ENCODE assay signal across 21 cellular contexts in the genomic region with DNA sequence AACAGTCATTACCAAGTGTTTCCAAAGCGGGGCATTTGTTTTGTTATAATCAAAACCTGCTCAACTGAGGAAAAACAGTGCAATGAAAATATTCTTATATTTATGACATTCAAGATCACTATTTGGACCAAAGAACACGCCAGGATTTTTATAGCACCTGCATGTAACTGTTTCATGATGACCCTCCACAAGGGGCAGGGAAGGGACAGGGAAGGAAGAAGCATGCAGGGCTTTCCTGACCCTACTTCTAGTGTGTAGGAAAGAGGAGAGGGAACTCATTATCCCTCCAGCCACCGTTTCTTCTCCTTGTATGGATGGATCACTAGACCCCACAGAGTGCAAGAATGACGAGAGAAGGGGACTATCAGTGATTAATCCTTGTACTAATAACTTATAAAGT. TPM values are rescaled to one million over a fixed set of nuclear protein-coding genes. Genes with fewer than 3 reads are reported as not detected.
A peak's percentile ranks its signal among the peaks of the same experiment; 100 is the strongest.
DNase-seq lines count a peak whose midpoint lies in the region; ATAC-seq, FAIRE-seq and TF ChIP-seq lines count a peak whose summit lies in the region.
"Had no signal": no experiment of that assay in that cellular context is flagged by ENCODE, and none has a peak within 500 bp of the region (broad histone marks: within the 10 kb centered on the region; RNA-seq: fewer than 3 reads in every experiment).

No MANE protein-coding gene starts in this region.

- H2AFZ ChIP-seq in K562 (ENCODE audit: low read depth, low read length) = no peak overlapping the region
- no peak overlapping the region for H2AFZ ChIP-seq in PC-9

- H3K27me3 ChIP-seq in cardiac muscle cell (no peaks in the 10 kb centered on the region), K562 (ENCODE audit: control insufficient read depth in 2 of 2, insufficient read depth in 2 of 2, low read length in 2 of 2) (no peaks in the 10 kb centered on the region), PC-9 (ENCODE audit: insufficient read depth, low read depth) (no peaks in the 10 kb centered on the region), spleen (replicated peaks in 1 of 7) (no peaks in the 10 kb centered on the region)
- H3K27me3 ChIP-seq: BE2C had no signal

- no peaks in the 10 kb centered on the region for H3K9me1 ChIP-seq in K562 (ENCODE audit: control insufficient read depth, insufficient read depth, low read length)

- TF ChIP-seq RAD21 in K562 (CRISPR knock-in tag; conservative IDR thresholded peaks at IDR 0.05 in 1 of 2, IDR thresholded peaks at IDR 0.05 in 1 of 2) = no peak

- H3K4me3 ChIP-seq in cardiac muscle cell (no peak overlapping the region), K562 (no peak overlapping the region), PC-9 (no peak overlapping the region), spleen (no peak overlapping the region)

- no peak overlapping the region for H3K4me3 Mint-ChIP-seq in neural crest cell
- H3K4me3 Mint-ChIP-seq: CD4-positive, alpha-beta T cell had no signal

- no peak overlapping the region for H3K4me2 ChIP-seq in K562 (ENCODE audit: insufficient read depth, low read length)
- H3K4me2 ChIP-seq in PC-9 = no peak overlapping the region

- TF ChIP-seq POLR2A in K562 (conservative IDR thresholded peaks at IDR 0.05) (no peak), spleen (IDR thresholded peaks at IDR 0.05) (no peak)

- peaks cover 16% of the 10 kb centered on the region for H3K36me3 Mint-ChIP-seq in neural crest cell (ENCODE audit: low read depth)

- H3K79me2 ChIP-seq in K562 (ENCODE audit: control insufficient read depth, insufficient read depth, low read length) = peaks cover 36% of the 10 kb centered on the region
- H3K79me2 ChIP-seq in PC-9 (ENCODE audit: low read depth) = peaks cover 41% of the 10 kb centered on the region

- DNase-seq in cardiac muscle cell (ENCODE audit: low read depth in 1 of 2, low spot score in 1 of 2) (no peak), cardiac septum (ENCODE audit: low spot score) (no peak), K562 (ENCODE audit: extremely low read depth in 1 of 4, low spot score in 3 of 4) (no peak), neural crest cell (ENCODE audit: low read depth, low spot score) (no peak), PC-9 (no peak), spleen (no peak)
- DNase-seq in stimulated activated CD4-positive, alpha-beta T cell treated with anti-CD3 and anti-CD28 coated beads, Interleukin-2, amount 100 ng/mL, for 48 hours = no peak
- no peak for DNase-seq in stimulated activated naive CD8-positive, alpha-beta T cell treated with anti-CD3 and anti-CD28 coated beads, Interleukin-15, Interleukin-2, amounts not matched to agents 100 U/mL and 50 U/mL, for 24 hours
- DNase-seq: 8988T; BE2C; CD4-positive, alpha-beta T cell; DMS153; GDM1; NCI-H1092 treated with DMSO at 0.1 percent for 48 hours; NCI-H146; NCI-H2081; NCI-H446 treated with DMSO at 0.1 percent for 48 hours; NK-92 treated with Interleukin-12 subunit alpha and Interleukin-12 subunit beta, amount 100 ng/mL, for 24 hours; OCI-M1; SHP77 had no signal

- no TSS peak for BruUV-seq in K562 (replicated peaks; lab: Mats Ljungman, UMichigan)
- BruUV-seq in PC-9 (replicated peaks; lab: Mats Ljungman, UMichigan) = no TSS peak

- H3K4me1 Mint-ChIP-seq in neural crest cell = peaks cover 32% of the 10 kb centered on the region

- CTCF ChIA-PET in K562 (lab: Yijun Ruan, JAX; ENCODE audit: low intra/inter-chr PET ratio) = no interaction called here
- CTCF ChIA-PET in PC-9 (lab: Charles Lee) = interaction anchor here (0.6 kb wide), 1 partner anchor 93 kb away, joined by 3 read pairs; no protein-coding TSS in a partner anchor

- H3F3A ChIP-seq in PC-9 (ENCODE audit: insufficient read depth, low read depth) = peaks cover 13% of the 10 kb centered on the region; the same call in 1 of the 2 replicates

- no peaks in the 10 kb centered on the region for H3K27me3 Mint-ChIP-seq in neural crest cell (ENCODE audit: low read depth)
- H3K27me3 Mint-ChIP-seq: CD4-positive, alpha-beta T cell had no signal

- no peak overlapping the region for H3K9ac ChIP-seq in K562 (ENCODE audit: insufficient read depth in 1 of 2, low read depth in 2 of 2, low read length in 2 of 2)

- H3K27ac Mint-ChIP-seq in neural crest cell (ENCODE audit: unreplicated experiment) = peak overlapping the region; percentile 27

- TF ChIP-seq EP300 in K562 (IDR thresholded peaks at IDR 0.05; ENCODE audit: low read length) = no peak

- no peaks in the 10 kb centered on the region for H3K36me3 ChIP-seq in cardiac muscle cell
- H3K36me3 ChIP-seq in K562 (ENCODE audit: control insufficient read depth, insufficient read depth, low read length) = no peaks in the 10 kb centered on the region
- H3K36me3 ChIP-seq in PC-9 (ENCODE audit: low read depth) = no peaks in the 10 kb centered on the region
- H3K36me3 ChIP-seq in spleen = no peaks in the 10 kb centered on the region
- H3K36me3 ChIP-seq: BE2C had no signal

- peaks cover 30% of the 10 kb centered on the region for H3K4me1 ChIP-seq in cardiac muscle cell (ENCODE audit: low read depth)
- H3K4me1 ChIP-seq in K562 (replicated peaks in 1 of 2; ENCODE audit: control insufficient read depth in 2 of 2, insufficient read depth in 2 of 2, low read length in 2 of 2) = peaks cover 4 to 11% of the 10 kb centered on the region in 2 experiments; a peak in 2 of 5 replicates
- peaks cover 11% of the 10 kb centered on the region for H3K4me1 ChIP-seq in PC-9 (replicated peaks; ENCODE audit: insufficient read depth)
- peaks cover 48 to 95% (median 72%) of the 10 kb centered on the region in 6 donors for H3K4me1 ChIP-seq in spleen
- H3K4me1 ChIP-seq: BE2C had no signal

- peaks cover 4% of the 10 kb centered on the region for H3K9me3 Mint-ChIP-seq in neural crest cell

- intact Hi-C loops in cardiac septum (cut with DNase I) = no loop called here
- intact Hi-C loops in K562 (cut with micrococcal nuclease) = loop anchor here (5.0 kb wide), 1 partner anchor 47 kb away; the partner anchor contains the start of gene SPPL3
- intact Hi-C loops in PC-9 (cut with micrococcal nuclease; ENCODE audit: unreplicated experiment) = loop anchor here (5.0 kb wide), 1 partner anchor 143 kb away; the partner anchor contains the start of gene UNC119B
- intact Hi-C loops in spleen (cut with DNase I; ENCODE audit: low total_unique reads) = no loop called here

- H3K27ac ChIP-seq in cardiac muscle cell (peak overlapping the region; percentile 69), K562 (ENCODE audit: extremely low read depth, low read depth, low read length) (peak overlapping the region; percentile 65; the same call in 2 of the 3 replicates), PC-9 (no peak overlapping the region), spleen (peak overlapping the region in 3 of 8 donors; percentile 14 to 34 (median 19))

- TF ChIP-seq CTCF in cardiac muscle cell (IDR thresholded peaks at IDR 0.05; ENCODE audit: low read depth, low read length) (no peak), K562 (IDR thresholded peaks at IDR 0.05 in 2 of 3, conservative IDR thresholded peaks at IDR 0.05 in 1 of 3; ENCODE audit: insufficient read depth in 2 of 3, low read depth in 1 of 3, low read length in 3 of 3) (no peak), neural crest cell (conservative IDR thresholded peaks at IDR 0.05) (peak; percentile 14), PC-9 (conservative IDR thresholded peaks at IDR 0.05) (no peak), spleen (IDR thresholded peaks at IDR 0.05 in 8 of 11, conservative IDR thresholded peaks at IDR 0.05 in 3 of 11) (no peak)

- FAIRE-seq in K562 (lab: Jason Lieb, UNC) = no peak

- POLR2A ChIA-PET in K562 (lab: Yijun Ruan, JAX) = interaction anchor here (0.7 to 0.9 kb wide), 2 partner anchors 31 to 43 kb away, joined by 3 to 4 read pairs; no protein-coding TSS in a partner anchor
- POLR2A ChIA-PET in PC-9 (lab: Charles Lee; ENCODE audit: unreplicated experiment) = no interaction called here

- peaks cover 8% of the 10 kb centered on the region for H4K20me1 ChIP-seq in K562 (replicated peaks; ENCODE audit: control insufficient read depth, insufficient read depth, low read length)
- H4K20me1 ChIP-seq in PC-9 (ENCODE audit: insufficient read depth) = peaks cover 22% of the 10 kb centered on the region

- 61% methylated on average over 4 of the region's 4 CpGs for WGBS in K562 (ENCODE audit: insufficient coverage, low coverage, missing lambda C conversion rate)
- WGBS in spleen, 5 donors = 72 to 82% (median 77%) methylated on average over 4 of the region's 4 CpGs

- H3K9me2 ChIP-seq in PC-9 (ENCODE audit: insufficient read depth) = no peaks in the 10 kb centered on the region

- ATAC-seq in K562 = peak; percentile 62
- ATAC-seq in stimulated activated naive CD8-positive, alpha-beta T cell treated with anti-CD3 and anti-CD28 coated beads, Interleukin-15, Interleukin-2, amounts not matched to agents 100 U/mL and 50 U/mL, for 24 hours = no peak
- ATAC-seq: HCT116 had no signal

- H3K9me3 ChIP-seq in cardiac muscle cell (ENCODE audit: low read depth) = no peaks in the 10 kb centered on the region
- H3K9me3 ChIP-seq in K562 (replicated peaks; ENCODE audit: control insufficient read depth, insufficient read depth, low read depth, low read length) = no peaks in the 10 kb centered on the region
- H3K9me3 ChIP-seq in PC-9 (ENCODE audit: insufficient read depth, low read depth) = no peaks in the 10 kb centered on the region
- peaks cover 0 to 14% (median 5%) of the 10 kb centered on the region in 8 donors for H3K9me3 ChIP-seq in spleen
- H3K9me3 ChIP-seq: BE2C had no signal

- in situ Hi-C loops in K562 (cut with MboI) = no loop called here

RNA-seq across cellular contexts. Expression of gene SPPL3, which starts 49.4 kb away (rescaled TPM):
- total RNA-seq in cardiac muscle cell (23.2 and 26.9 TPM in 2 replicates), cardiac septum (32.2 TPM), K562 (2014; rRNA removed) (2.9 and 4.2 TPM in 2 replicates), K562 (2014; rRNA removed; fragmentation: Illumina TruSeq; extraction: Trizol) (7.1 and 8.3 TPM in 2 replicates), K562 (2015; rRNA removed; fragmentation: Illumina TruSeq; extraction: Trizol) (6.9 and 7.4 TPM in 2 replicates), K562 (2021) (21.6 and 23.8 TPM in 2 replicates), neural crest cell (56.8 and 65.1 TPM in 2 replicates), PC-9 (2021) (27.1 and 44.7 TPM in 2 replicates), spleen (10 to 100 TPM; 41.0 to 76.9 (median 47.6) TPM)
- polyA plus RNA-seq in cardiac muscle cell (111 and 121 TPM in 2 replicates), K562 (2011; rRNA removed) (6.4 and 7.4 TPM in 2 replicates), K562 (2014; fragmentation: Illumina TruSeq; extraction: Trizol) (28.6 and 32.1 TPM in 2 replicates), K562 (2014; fragmentation: Nextera tagmentation; extraction: Ambion mirVana) (1 to 10 TPM; 3.8 to 5.3 TPM), K562 (2014; rRNA removed) (6.2 and 6.6 TPM in 2 replicates), spleen (10 to 100 TPM in 2 of 3 donors, 1 to 10 TPM in 1; 9.0 to 13.6 (median 10.7) TPM)
- 25.1 and 48.4 TPM in 2 replicates for total RNA-seq in K562 (2011; cell fraction: chromatin; rRNA removed; ENCODE audit: low replicate concordance)
- 15.8 and 16.1 TPM in 2 replicates for total RNA-seq in K562 (2011; cell fraction: nucleolus; rRNA removed)
- 39.8 and 62.4 TPM in 2 replicates for total RNA-seq in K562 (2011; cell fraction: nucleoplasm; rRNA removed)
- polyA plus RNA-seq in K562 (2011; cell fraction: cytosol; rRNA removed) = 10.3 and 12.7 TPM in 2 replicates
- polyA plus RNA-seq in K562 (2011; cell fraction: nucleus; rRNA removed) = 7.9 and 10.3 TPM in 2 replicates
- polyA plus RNA-seq in K562 (2012) = 9.3 and 23.9 TPM in 2 replicates
- 13.7 and 19.4 TPM in 2 replicates for polyA minus RNA-seq in K562 (2011; rRNA and poly(A)+ RNA removed)
- 14.9 and 19.3 TPM in 2 replicates for polyA minus RNA-seq in K562 (2011; cell fraction: cytosol; rRNA and poly(A)+ RNA removed)
- 6.1 and 6.2 TPM in 2 replicates for polyA minus RNA-seq in K562 (2011; cell fraction: nucleus; rRNA and poly(A)+ RNA removed)

Comparison
In these comparisons a context has a peak if more than half of its experiments do, and no peak if none do; other contexts are left out.
1. intact Hi-C loops: an anchor here in K562 (5.0 kb wide) and PC-9 (5.0 kb wide); none called in cardiac septum and spleen.